Comparison of ENCODE assay signal across 15 cellular contexts in the genomic region with DNA sequence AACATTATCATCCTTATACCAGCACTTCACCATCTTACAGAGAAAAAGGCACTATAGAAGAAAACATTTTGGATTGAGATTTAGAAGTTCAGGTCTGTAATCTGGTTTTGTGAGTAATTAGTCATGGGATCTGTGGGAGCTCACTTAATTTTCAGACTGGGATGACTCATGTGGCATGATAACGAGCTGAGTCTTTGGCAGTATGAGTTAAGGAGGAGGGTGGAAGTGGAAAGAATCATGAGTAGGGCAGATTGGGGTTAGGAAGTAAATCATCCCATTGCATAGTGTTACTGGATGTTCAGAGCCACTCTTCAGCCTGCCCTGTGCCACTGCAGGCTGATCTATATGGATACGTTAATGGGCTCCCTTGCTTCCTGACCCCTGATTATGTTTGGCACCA.
DNase-seq lines count a peak whose midpoint lies in the region; ATAC-seq and TF ChIP-seq lines count a peak whose summit lies in the region.
"Had no signal": no experiment of that assay in that cellular context is flagged by ENCODE, and none has a peak within 500 bp of the region (broad histone marks: within the 10 kb centered on the region; RNA-seq: fewer than 3 reads in every experiment).

No MANE protein-coding gene starts in this region.

- no peaks in the 10 kb centered on the region for H4K20me1 ChIP-seq in fibroblast of lung (ENCODE audit: control insufficient read depth, extremely low read depth, insufficient read depth, low read length)
- no peaks in the 10 kb centered on the region for H4K20me1 ChIP-seq in smooth muscle cell (ENCODE audit: low read depth)

- H3K79me2 ChIP-seq in fibroblast of lung (ENCODE audit: control insufficient read depth, insufficient read depth, low read length) (no peaks in the 10 kb centered on the region), smooth muscle cell (ENCODE audit: low read depth) (no peaks in the 10 kb centered on the region)

- H3K4me2 ChIP-seq in fibroblast of lung (ENCODE audit: extremely low read depth, insufficient read depth, low read length) (no peak overlapping the region), smooth muscle cell (no peak overlapping the region)

- WGBS in smooth muscle cell (ENCODE audit: low lambda C conversion rate), result 26% methylated on average over 2 of the region's 2 CpGs

- TF ChIP-seq CTCF in fibroblast of lung (conservative IDR thresholded peaks at IDR 0.05 in 1 of 2, IDR thresholded peaks at IDR 0.05 in 1 of 2; ENCODE audit: low read depth in 1 of 2, low read length in 2 of 2) (no peak), smooth muscle cell (IDR thresholded peaks at IDR 0.05; ENCODE audit: borderline replicate concordance, insufficient read depth, poor library complexity, severe bottlenecking) (no peak), WTC11 (IDR thresholded peaks at IDR 0.05) (no peak)

- H3K27ac ChIP-seq in fibroblast of lung (ENCODE audit: insufficient read depth, low read length), result no peak overlapping the region
- H3K27ac ChIP-seq in smooth muscle cell (ENCODE audit: low read depth), result peak overlapping the region; percentile 61
- H3K27ac ChIP-seq: Peyer's patch, thyroid gland had no signal

- intact Hi-C loops in activated CD4-positive, alpha-beta T cell treated with anti-CD3 and anti-CD28 coated beads for 36 hours (cut with DNase I, micrococcal nuclease), result no loop called here

- H3K9me3 ChIP-seq in fibroblast of lung (ENCODE audit: control insufficient read depth, insufficient read depth, low read depth, low read length) (no peaks in the 10 kb centered on the region), smooth muscle cell (replicated peaks; ENCODE audit: low read depth) (no peaks in the 10 kb centered on the region)
- H3K9me3 ChIP-seq: BE2C, Peyer's patch, thyroid gland had no signal

- peaks cover 6% of the 10 kb centered on the region for H3K4me1 Mint-ChIP-seq in activated CD4-positive, alpha-beta T cell treated with anti-CD3 and anti-CD28 coated beads for 36 hours
- no peaks in the 10 kb centered on the region for H3K4me1 Mint-ChIP-seq in WTC11
- H3K4me1 Mint-ChIP-seq: activated CD4-positive, alpha-beta T cell treated with anti-CD3 and anti-CD28 coated beads, Interleukin-2, amount 10 ng/mL, durations not matched to agents 24 days and 14 days had no signal

- CTCF ChIA-PET in activated CD4-positive, alpha-beta T cell treated with anti-CD3 and anti-CD28 coated beads for 36 hours (lab: Charles Lee), result no interaction called here
- CTCF ChIA-PET in WTC11 (lab: Charles Lee), result no interaction called here

- H3K9me3 Mint-ChIP-seq in activated CD4-positive, alpha-beta T cell treated with anti-CD3 and anti-CD28 coated beads for 36 hours (ENCODE audit: low read depth), result no peaks in the 10 kb centered on the region
- peaks cover 58% of the 10 kb centered on the region for H3K9me3 Mint-ChIP-seq in WTC11

- peaks cover 2% of the 10 kb centered on the region for H3K4me1 ChIP-seq in fibroblast of lung (ENCODE audit: control insufficient read depth, extremely low read depth, insufficient read depth, low read length)
- no peaks in the 10 kb centered on the region for H3K4me1 ChIP-seq in smooth muscle cell (ENCODE audit: low read depth)
- H3K4me1 ChIP-seq: BE2C, Peyer's patch, thyroid gland had no signal

- H3K9ac ChIP-seq in fibroblast of lung (ENCODE audit: insufficient read depth, low read length) (no peak overlapping the region), smooth muscle cell (ENCODE audit: low read depth) (no peak overlapping the region)

- POLR2A ChIA-PET in activated CD4-positive, alpha-beta T cell treated with anti-CD3 and anti-CD28 coated beads for 36 hours (lab: Charles Lee), result no interaction called here
- POLR2A ChIA-PET in WTC11 (lab: Charles Lee), result no interaction called here

- DNase-seq in activated CD4-positive, alpha-beta T cell treated with anti-CD3 and anti-CD28 coated beads for 36 hours, result no peak
- no peak for DNase-seq in activated CD4-positive, alpha-beta T cell treated with anti-CD3 and anti-CD28 coated beads for 4 hours
- DNase-seq in RPMI7951 (ENCODE audit: low read depth) (peak; percentile 93), fibroblast of lung (ENCODE audit: low read depth in 2 of 2) (peak; percentile 72 to 97), smooth muscle cell (lab: John Stamatoyannopoulos, UW; ENCODE audit: unreplicated experiment) (no peak), NCI-H1105 (lab: John Stamatoyannopoulos, UW) (no peak), T1000 (lab: John Stamatoyannopoulos, UW) (no peak), WTC11 (ENCODE audit: low spot score) (no peak)
- DNase-seq: activated CD4-positive, alpha-beta T cell treated with anti-CD3 and anti-CD28 coated beads, Interleukin-2, amount 10 ng/mL, durations not matched to agents 24 days and 14 days; activated naive CD4-positive, alpha-beta T cell treated with anti-CD3 and anti-CD28 coated beads, Interleukin-2, amount 50 U/mL, for 16 hours; BE2C; left ventricle myocardium superior; NCI-H2029 treated with DMSO at 0.1 percent for 48 hours; Peyer's patch; thyroid gland had no signal

- H3K27me3 ChIP-seq in fibroblast of lung (ENCODE audit: control insufficient read depth, insufficient read depth, low read length), result peaks cover 4% of the 10 kb centered on the region
- H3K27me3 ChIP-seq in smooth muscle cell (ENCODE audit: low read depth), result no peaks in the 10 kb centered on the region
- H3K27me3 ChIP-seq: BE2C, Peyer's patch, thyroid gland had no signal

- peaks cover 13% of the 10 kb centered on the region for H3K27me3 Mint-ChIP-seq in activated CD4-positive, alpha-beta T cell treated with anti-CD3 and anti-CD28 coated beads for 36 hours
- H3K27me3 Mint-ChIP-seq in WTC11 (ENCODE audit: low read depth), result peaks cover 7% of the 10 kb centered on the region
- H3K27me3 Mint-ChIP-seq: activated CD4-positive, alpha-beta T cell treated with anti-CD3 and anti-CD28 coated beads, Interleukin-2, amount 10 ng/mL, durations not matched to agents 24 days and 14 days had no signal

- H3K27ac Mint-ChIP-seq in activated CD4-positive, alpha-beta T cell treated with anti-CD3 and anti-CD28 coated beads for 36 hours, result no peak overlapping the region
- H3K27ac Mint-ChIP-seq in WTC11, result no peak overlapping the region
- H3K27ac Mint-ChIP-seq: activated CD4-positive, alpha-beta T cell treated with anti-CD3 and anti-CD28 coated beads, Interleukin-2, amount 10 ng/mL, durations not matched to agents 24 days and 14 days had no signal

- peak; percentile 86 for ATAC-seq in activated CD4-positive, alpha-beta T cell treated with anti-CD3 and anti-CD28 coated beads for 36 hours
- no peak for ATAC-seq in WTC11
- ATAC-seq: left ventricle myocardium superior had no signal

- no peak overlapping the region for H3K4me3 Mint-ChIP-seq in activated CD4-positive, alpha-beta T cell treated with anti-CD3 and anti-CD28 coated beads for 36 hours
- no peak overlapping the region for H3K4me3 Mint-ChIP-seq in WTC11
- H3K4me3 Mint-ChIP-seq: activated CD4-positive, alpha-beta T cell treated with anti-CD3 and anti-CD28 coated beads, Interleukin-2, amount 10 ng/mL, durations not matched to agents 24 days and 14 days had no signal

- H2AFZ ChIP-seq in fibroblast of lung (ENCODE audit: low read length), result no peak overlapping the region
- H2AFZ ChIP-seq in smooth muscle cell (ENCODE audit: low read depth), result no peak overlapping the region

- H3K36me3 Mint-ChIP-seq in activated CD4-positive, alpha-beta T cell treated with anti-CD3 and anti-CD28 coated beads for 36 hours (ENCODE audit: low read depth), result no peaks in the 10 kb centered on the region
- H3K36me3 Mint-ChIP-seq in WTC11, result peaks cover 10% of the 10 kb centered on the region

- no peaks in the 10 kb centered on the region for H3F3A ChIP-seq in smooth muscle cell (ENCODE audit: low read depth)

- H3K36me3 ChIP-seq in fibroblast of lung (ENCODE audit: control insufficient read depth, insufficient read depth, low read length) (no peaks in the 10 kb centered on the region), smooth muscle cell (ENCODE audit: low read depth) (no peaks in the 10 kb centered on the region)
- H3K36me3 ChIP-seq: BE2C, Peyer's patch, thyroid gland had no signal

- no peak overlapping the region for H3K4me3 ChIP-seq in fibroblast of lung (replicated peaks in 1 of 4; ENCODE audit: control extremely low read depth in 1 of 4, insufficient read depth in 1 of 4, low read depth in 3 of 4, low read length in 4 of 4)
- no peak overlapping the region for H3K4me3 ChIP-seq in smooth muscle cell
- H3K4me3 ChIP-seq: Peyer's patch, thyroid gland had no signal

TF ChIP-seq in WTC11, 78 proteins besides CTCF, POLR2A, EP300 and RAD21 (continues in another document):
- TF ChIP-seq, protein P1, sequence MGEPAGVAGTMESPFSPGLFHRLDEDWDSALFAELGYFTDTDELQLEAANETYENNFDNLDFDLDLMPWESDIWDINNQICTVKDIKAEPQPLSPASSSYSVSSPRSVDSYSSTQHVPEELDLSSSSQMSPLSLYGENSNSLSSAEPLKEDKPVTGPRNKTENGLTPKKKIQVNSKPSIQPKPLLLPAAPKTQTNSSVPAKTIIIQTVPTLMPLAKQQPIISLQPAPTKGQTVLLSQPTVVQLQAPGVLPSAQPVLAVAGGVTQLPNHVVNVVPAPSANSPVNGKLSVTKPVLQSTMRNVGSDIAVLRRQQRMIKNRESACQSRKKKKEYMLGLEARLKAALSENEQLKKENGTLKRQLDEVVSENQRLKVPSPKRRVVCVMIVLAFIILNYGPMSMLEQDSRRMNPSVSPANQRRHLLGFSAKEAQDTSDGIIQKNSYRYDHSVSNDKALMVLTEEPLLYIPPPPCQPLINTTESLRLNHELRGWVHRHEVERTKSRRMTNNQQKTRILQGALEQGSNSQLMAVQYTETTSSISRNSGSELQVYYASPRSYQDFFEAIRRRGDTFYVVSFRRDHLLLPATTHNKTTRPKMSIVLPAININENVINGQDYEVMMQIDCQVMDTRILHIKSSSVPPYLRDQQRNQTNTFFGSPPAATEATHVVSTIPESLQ (CRISPR knock-in tag; IDR thresholded peaks at IDR 0.05), result no peak
- TF ChIP-seq ZNF317 (CRISPR knock-in tag; IDR thresholded peaks at IDR 0.05; ENCODE audit: borderline replicate concordance, low read depth) (no peak), JUN (CRISPR knock-in tag; IDR thresholded peaks at IDR 0.05) (no peak), GABPB1 (CRISPR knock-in tag; IDR thresholded peaks at IDR 0.05) (no peak)
- TF ChIP-seq, protein P2, sequence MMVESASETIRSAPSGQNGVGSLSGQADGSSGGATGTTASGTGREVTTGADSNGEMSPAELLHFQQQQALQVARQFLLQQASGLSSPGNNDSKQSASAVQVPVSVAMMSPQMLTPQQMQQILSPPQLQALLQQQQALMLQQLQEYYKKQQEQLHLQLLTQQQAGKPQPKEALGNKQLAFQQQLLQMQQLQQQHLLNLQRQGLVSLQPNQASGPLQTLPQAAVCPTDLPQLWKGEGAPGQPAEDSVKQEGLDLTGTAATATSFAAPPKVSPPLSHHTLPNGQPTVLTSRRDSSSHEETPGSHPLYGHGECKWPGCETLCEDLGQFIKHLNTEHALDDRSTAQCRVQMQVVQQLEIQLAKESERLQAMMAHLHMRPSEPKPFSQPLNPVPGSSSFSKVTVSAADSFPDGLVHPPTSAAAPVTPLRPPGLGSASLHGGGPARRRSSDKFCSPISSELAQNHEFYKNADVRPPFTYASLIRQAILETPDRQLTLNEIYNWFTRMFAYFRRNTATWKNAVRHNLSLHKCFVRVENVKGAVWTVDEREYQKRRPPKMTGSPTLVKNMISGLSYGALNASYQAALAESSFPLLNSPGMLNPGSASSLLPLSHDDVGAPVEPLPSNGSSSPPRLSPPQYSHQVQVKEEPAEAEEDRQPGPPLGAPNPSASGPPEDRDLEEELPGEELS (CRISPR knock-in tag; IDR thresholded peaks at IDR 0.05), result no peak

Comparison
In these comparisons a context has a peak if more than half of its experiments do, and no peak if none do; other contexts are left out.
1. DNase-seq: peak in RPMI7951 (single experiment) and fibroblast of lung (2 of 2); none in activated CD4-positive, alpha-beta T cell treated with anti-CD3 and anti-CD28 coated beads for 36 hours (single experiment), activated CD4-positive, alpha-beta T cell treated with anti-CD3 and anti-CD28 coated beads for 4 hours (0 of 2), smooth muscle cell (single experiment), NCI-H1105 (single experiment), T1000 (single experiment) and WTC11 (single experiment).